8 cellular contexts compared by ENCODE assay signal in genomic region chrX:119755981-119756533, GRCh38. TPM values are rescaled to one million over a fixed set of nuclear protein-coding genes. Genes with fewer than 3 reads are reported as not detected.
DNase-seq lines count a peak whose midpoint lies in the region; ATAC-seq, FAIRE-seq and TF ChIP-seq lines count a peak whose summit lies in the region.

No MANE protein-coding gene starts in this region.

- no peaks in the 10 kb centered on the region for H3K36me3 Mint-ChIP-seq in astrocyte (ENCODE audit: low read depth, unreplicated experiment)

- H3K9me3 Mint-ChIP-seq in astrocyte (ENCODE audit: unreplicated experiment) = no peaks in the 10 kb centered on the region

- no peaks in the 10 kb centered on the region for H4K20me1 ChIP-seq in astrocyte (ENCODE audit: insufficient read depth, low read length)

- H3K4me3 ChIP-seq in Peyer's patch (no peak overlapping the region), astrocyte (ENCODE audit: insufficient read depth, low read depth, low read length) (no peak overlapping the region)

- H3K4me1 ChIP-seq in Peyer's patch = peaks cover 0 to 9% (median 9%) of the 10 kb centered on the region in 4 donors
- peaks cover 3% of the 10 kb centered on the region for H3K4me1 ChIP-seq in astrocyte (ENCODE audit: insufficient read depth, low read length)

- H3K9me3 ChIP-seq in Peyer's patch (no peaks in the 10 kb centered on the region), astrocyte (ENCODE audit: insufficient read depth, low read depth, low read length) (no peaks in the 10 kb centered on the region)

- H3K27ac ChIP-seq in Peyer's patch (peak overlapping the region; percentile 75 to 95 (median 88)), astrocyte (ENCODE audit: low read depth, low read length) (no peak overlapping the region)

- ATAC-seq in GM18519 (IDR thresholded peaks at IDR 0.05; ENCODE audit: low FRiP score, unreplicated experiment) (peak; percentile 47), HG02870 (IDR thresholded peaks at IDR 0.05; ENCODE audit: unreplicated experiment) (peak; percentile 78), Right ventricle myocardium superior (ENCODE audit: poor library complexity) (no peak)

- H3K36me3 ChIP-seq in Peyer's patch (no peaks in the 10 kb centered on the region), astrocyte (ENCODE audit: insufficient read depth, low read length) (no peaks in the 10 kb centered on the region)

- no peaks in the 10 kb centered on the region for H3K79me2 ChIP-seq in astrocyte (ENCODE audit: insufficient read depth, low read length)

- no peak for FAIRE-seq in astrocyte (lab: Jason Lieb, UNC)

- no peak overlapping the region for H3K4me3 Mint-ChIP-seq in astrocyte (ENCODE audit: unreplicated experiment)

- no peaks in the 10 kb centered on the region for H3K27me3 ChIP-seq in Peyer's patch
- H3K27me3 ChIP-seq in astrocyte (ENCODE audit: insufficient read depth, low read length) = no peaks in the 10 kb centered on the region

- peaks cover 8% of the 10 kb centered on the region for H3K4me1 Mint-ChIP-seq in astrocyte (ENCODE audit: low read depth, unreplicated experiment)

- H3K9ac ChIP-seq in astrocyte (ENCODE audit: low read length) = no peak overlapping the region

- DNase-seq in Peyer's patch = peak in 2 of 3 donors; percentile 78 to 84
- no peak for DNase-seq in astrocyte (ENCODE audit: low read depth)
- peak; percentile 14 for DNase-seq in stimulated activated CD8-positive, alpha-beta memory T cell treated with anti-CD3 and anti-CD28 coated beads, Interleukin-12 subunit alpha, Interleukin-12 subunit beta, amount 100 ng/mL, for 24 hours (ENCODE audit: extremely low read depth)
- no peak for DNase-seq in EL
- DNase-seq in inferior parietal cortex (ENCODE audit: extremely low spot score) = no peak
- no peak for DNase-seq in Right ventricle myocardium superior

- no peak overlapping the region for H3K4me2 ChIP-seq in astrocyte (ENCODE audit: low read length)

- intact Hi-C loops in Right ventricle myocardium superior (cut with DNase I) = no loop called here

- H2AFZ ChIP-seq in astrocyte (ENCODE audit: low read depth, low read length) = no peak overlapping the region

- TF ChIP-seq POLR2A in Peyer's patch (IDR thresholded peaks at IDR 0.05) = no peak

- H3K27me3 Mint-ChIP-seq in astrocyte (ENCODE audit: low read depth, unreplicated experiment) = peaks cover 12% of the 10 kb centered on the region

- TF ChIP-seq CTCF in Peyer's patch (IDR thresholded peaks at IDR 0.05) (no peak), astrocyte (IDR thresholded peaks at IDR 0.05; ENCODE audit: insufficient read depth, low read depth, low read length) (no peak)

- H3K27ac Mint-ChIP-seq in astrocyte (ENCODE audit: unreplicated experiment) = peak overlapping the region; percentile 37

RNA-seq across cellular contexts. Expression of gene SOWAHD, which starts 2.3 kb away (rescaled TPM):
- total RNA-seq in Peyer's patch (1 to 10 TPM in 3 of 4 donors, not detected in 1; 1.3 to 2.7 (median 2.5) TPM), astrocyte (0.54 TPM in 1 of 2 replicates, not detected in the other), Right ventricle myocardium superior (0.51 TPM)

RNA-seq across cellular contexts. Expression of gene RPL39, which starts 35.4 kb away (rescaled TPM):
- total RNA-seq in Peyer's patch (1,000 to 10,000 TPM in 2 of 4 donors, 100 to 1,000 TPM in 2; 781 to 2,903 (median 945) TPM), astrocyte (1,404 and 1,492 TPM in 2 replicates), Right ventricle myocardium superior (1,035 TPM)

Comparison
In these comparisons a context has a peak if more than half of its experiments do, and no peak if none do; other contexts are left out.
1. DNase-seq: peak in Peyer's patch (2 of 3) and stimulated activated CD8-positive, alpha-beta memory T cell treated with anti-CD3 and anti-CD28 coated beads, Interleukin-12 subunit alpha, Interleukin-12 subunit beta, amount 100 ng/mL, for 24 hours (single experiment); none in astrocyte (single experiment), EL (single experiment), inferior parietal cortex (single experiment) and Right ventricle myocardium superior (single experiment).